Comparison of ENCODE assay signal across 28 cellular contexts in genomic region chr1:175128523-175128922, GRCh38.
DNase-seq lines count a peak whose midpoint lies in the region; FAIRE-seq and TF ChIP-seq lines count a peak whose summit lies in the region.
"Had no signal": no experiment of that assay in that cellular context is flagged by ENCODE, and none has a peak within 500 bp of the region (broad histone marks: within the 10 kb centered on the region; RNA-seq: fewer than 3 reads in every experiment).

No MANE protein-coding gene starts in this region.

- H3K36me3 ChIP-seq in Karpas-422 (ENCODE audit: insufficient read depth, low read length) (no peaks in the 10 kb centered on the region), right atrium auricular region (no peaks in the 10 kb centered on the region), sigmoid colon (no peaks in the 10 kb centered on the region), kidney (ENCODE audit: control insufficient read depth in 1 of 2, insufficient read depth in 2 of 2, low read length in 2 of 2) (no peaks in the 10 kb centered on the region)

- no peaks in the 10 kb centered on the region for H3K9me2 ChIP-seq in Karpas-422 (replicated peaks; ENCODE audit: insufficient read depth, low read length)
- H3K9me2 ChIP-seq: SK-N-SH had no signal

- H3K79me2 ChIP-seq in Karpas-422 (ENCODE audit: low read length): no peaks in the 10 kb centered on the region

- no peak for TF ChIP-seq EP300 in sigmoid colon (IDR thresholded peaks at IDR 0.05)

- H3K4me3 Mint-ChIP-seq in CD14-positive monocyte (peak overlapping the region in 1 of 2 donors; percentile 70), type B pancreatic cell (no peak overlapping the region)
- H3K4me3 Mint-ChIP-seq: activated T-helper 1 cell treated with anti-CD3 and anti-CD28 coated beads, Interleukin-12 subunit alpha, Interleukin-12 subunit beta, Interleukin-2, Interleukin-4 antibody, amounts not matched to agents 30 ng/mL and 10 ng/mL and 1 ng/mL, durations not matched to agents 14 hours and 24 hours and 36 hours; B cell; brain; CD8-positive, alpha-beta memory T cell; naive thymus-derived CD8-positive, alpha-beta T cell; stimulated activated naive B cell treated with anti-CD40 and anti-IgM and Interleukin-4, amounts not matched to agents 10 μg/mL and 1 μg/mL and 100 μg/mL, for 72 hours; T-helper 1 cell treated with Interleukin-12 subunit alpha and Interleukin-12 subunit beta and Interleukin-4 antibody, amounts not matched to agents 30 μg/mL and 1 μg/mL, for 36 hours had no signal

- H3K4me1 ChIP-seq in Karpas-422 (ENCODE audit: low read length) (peaks cover 13% of the 10 kb centered on the region), right atrium auricular region (peaks cover 0 to 46% of the 10 kb centered on the region in 2 donors), sigmoid colon (peaks cover 0 to 75% (median 66%) of the 10 kb centered on the region in 4 donors), kidney (ENCODE audit: control insufficient read depth in 1 of 2, insufficient read depth in 1 of 2, low read depth in 1 of 2, low read length in 2 of 2) (peaks cover 6 to 8% of the 10 kb centered on the region in 2 donors)

- H3K36me3 Mint-ChIP-seq in CD14-positive monocyte (no peaks in the 10 kb centered on the region), type B pancreatic cell (no peaks in the 10 kb centered on the region)
- H3K36me3 Mint-ChIP-seq: brain; CD8-positive, alpha-beta memory T cell; naive thymus-derived CD8-positive, alpha-beta T cell; stimulated activated naive B cell treated with anti-CD40 and anti-IgM and Interleukin-4, amounts not matched to agents 10 μg/mL and 1 μg/mL and 100 μg/mL, for 72 hours had no signal

- H3K4me1 Mint-ChIP-seq in CD14-positive monocyte (peaks cover 53% of the 10 kb centered on the region), type B pancreatic cell (ENCODE audit: unreplicated experiment) (peaks cover 20% of the 10 kb centered on the region)
- H3K4me1 Mint-ChIP-seq: CD8-positive, alpha-beta memory T cell had no signal

- H4K20me1 ChIP-seq in Karpas-422 (ENCODE audit: insufficient read depth, low read depth, low read length): no peaks in the 10 kb centered on the region

- H3K4me2 ChIP-seq in Karpas-422 (ENCODE audit: low read depth, low read length, poor library complexity, severe bottlenecking): no peak overlapping the region
- H3K4me2 ChIP-seq: SK-N-SH had no signal

- no peak overlapping the region for H3K27ac ChIP-seq in Karpas-422 (ENCODE audit: low read length)
- no peak overlapping the region for H3K27ac ChIP-seq in right atrium auricular region
- peak overlapping the region; percentile 72 to 82 (median 79) for H3K27ac ChIP-seq in sigmoid colon
- H3K27ac ChIP-seq in kidney (ENCODE audit: low read depth in 2 of 2, low read length in 2 of 2): no peak overlapping the region
- H3K27ac ChIP-seq: dorsolateral prefrontal cortex had no signal

- intact Hi-C loops in CD14-positive monocyte (cut with micrococcal nuclease): loop anchor here in 1 of 2 donors (5.0 kb wide), 1 partner anchor 91 kb away; no protein-coding TSS in a partner anchor
- intact Hi-C loops in sigmoid colon (cut with DNase I): loop anchor here (10.0 kb wide), 1 partner anchor 1104 kb away; the partner anchor contains the start of gene RC3H1
- intact Hi-C loops in kidney (cut with DNase I): no loop called here

- H3K27me3 Mint-ChIP-seq in CD14-positive monocyte (ENCODE audit: low read depth in 3 of 3) (no peaks in the 10 kb centered on the region), type B pancreatic cell (peaks cover 4% of the 10 kb centered on the region)
- H3K27me3 Mint-ChIP-seq: B cell; brain; stimulated activated naive B cell treated with anti-CD40 and anti-IgM and Interleukin-4, amounts not matched to agents 10 μg/mL and 1 μg/mL and 100 μg/mL, for 72 hours had no signal

- no peak for FAIRE-seq in kidney (lab: Jason Lieb, UNC)
- FAIRE-seq: H54, TTC549 had no signal

- no peak overlapping the region for H3K4me3 ChIP-seq in Karpas-422 (ENCODE audit: low read length)
- H3K4me3 ChIP-seq in right atrium auricular region: no peak overlapping the region
- H3K4me3 ChIP-seq in sigmoid colon: no peak overlapping the region
- no peak overlapping the region for H3K4me3 ChIP-seq in kidney (ENCODE audit: low read length in 2 of 2)
- H3K4me3 ChIP-seq: dorsolateral prefrontal cortex had no signal

- no peak for TF ChIP-seq POLR2A in sigmoid colon (IDR thresholded peaks at IDR 0.05)

- no peak overlapping the region for H2AFZ ChIP-seq in Karpas-422 (ENCODE audit: low read length)

- 89 to 95% methylated on average over 9 of the region's 9 CpGs for WGBS in sigmoid colon, 2 donors

- H3K9ac ChIP-seq in Karpas-422 (ENCODE audit: low read length) (no peak overlapping the region), kidney (ENCODE audit: low read length in 2 of 2) (no peak overlapping the region)
- H3K9ac ChIP-seq: SK-N-SH had no signal

- DNase-seq in CD14-positive monocyte (ENCODE audit: low spot score): no peak
- peak; percentile 24 for DNase-seq in Karpas-422
- peak; percentile 51 for DNase-seq in right atrium auricular region (ENCODE audit: low spot score)
- DNase-seq in sigmoid colon: no peak
- DNase-seq in NCI-H510A treated with DMSO at 0.1 percent for 48 hours (lab: John Stamatoyannopoulos, UW): no peak
- no peak for DNase-seq in type B pancreatic cell (ENCODE audit: extremely low spot score, unreplicated experiment)
- no peak for DNase-seq in DMS79 (lab: John Stamatoyannopoulos, UW)
- no peak for DNase-seq in kidney
- DNase-seq: activated CD4-positive, alpha-beta T cell treated with anti-CD3 and anti-CD28 coated beads, Interleukin-2, amount 50 U/mL, for 48 hours; activated naive CD4-positive, alpha-beta T cell treated with anti-CD3 and anti-CD28 coated beads, Interleukin-2, amount 50 U/mL, for 16 hours; CD8-positive, alpha-beta memory T cell; cerebellar nuclear complex; dorsolateral prefrontal cortex; KG1; MM.1S; naive thymus-derived CD8-positive, alpha-beta T cell; NCI-H1105 treated with DMSO at 0.1 percent for 48 hours; NCI-H187 treated with DMSO at 0.1 percent for 48 hours; NCI-H524 treated with DMSO at 0.1 percent for 48 hours; nucleus accumbens; SK-N-SH; stimulated activated naive B cell treated with anti-CD40 and anti-IgM and Interleukin-4, amounts not matched to agents 10 μg/mL and 1 μg/mL and 100 μg/mL, for 72 hours had no signal

- H3K9me3 Mint-ChIP-seq in CD14-positive monocyte (peaks cover 0 to 3% (median 0%) of the 10 kb centered on the region in 7 donors), type B pancreatic cell (no peaks in the 10 kb centered on the region)
- H3K9me3 Mint-ChIP-seq: activated T-helper 1 cell treated with anti-CD3 and anti-CD28 coated beads, Interleukin-12 subunit alpha, Interleukin-12 subunit beta, Interleukin-2, Interleukin-4 antibody, amounts not matched to agents 30 ng/mL and 10 ng/mL and 1 ng/mL, durations not matched to agents 14 hours and 24 hours and 36 hours; brain; CD8-positive, alpha-beta memory T cell; naive thymus-derived CD8-positive, alpha-beta T cell; stimulated activated naive B cell treated with anti-CD40 and anti-IgM and Interleukin-4, amounts not matched to agents 10 μg/mL and 1 μg/mL and 100 μg/mL, for 72 hours; T-helper 1 cell treated with Interleukin-12 subunit alpha and Interleukin-12 subunit beta and Interleukin-4 antibody, amounts not matched to agents 30 μg/mL and 1 μg/mL, for 36 hours had no signal

- H3K27ac Mint-ChIP-seq in CD14-positive monocyte (peak overlapping the region; percentile 30 to 83 (median 80)), type B pancreatic cell (no peak overlapping the region)
- H3K27ac Mint-ChIP-seq: activated T-helper 1 cell treated with anti-CD3 and anti-CD28 coated beads, Interleukin-12 subunit alpha, Interleukin-12 subunit beta, Interleukin-2, Interleukin-4 antibody, amounts not matched to agents 30 ng/mL and 10 ng/mL and 1 ng/mL, durations not matched to agents 14 hours and 24 hours and 36 hours; B cell; naive thymus-derived CD8-positive, alpha-beta T cell; stimulated activated naive B cell treated with anti-CD40 and anti-IgM and Interleukin-4, amounts not matched to agents 10 μg/mL and 1 μg/mL and 100 μg/mL, for 72 hours; T-helper 1 cell treated with Interleukin-12 subunit alpha and Interleukin-12 subunit beta and Interleukin-4 antibody, amounts not matched to agents 30 μg/mL and 1 μg/mL, for 36 hours had no signal

- H3K27me3 ChIP-seq in Karpas-422 (ENCODE audit: low read length): no peaks in the 10 kb centered on the region
- no peaks in the 10 kb centered on the region for H3K27me3 ChIP-seq in right atrium auricular region
- no peaks in the 10 kb centered on the region for H3K27me3 ChIP-seq in sigmoid colon
- H3K27me3 ChIP-seq: dorsolateral prefrontal cortex had no signal

- H3K9me3 ChIP-seq in Karpas-422 (ENCODE audit: low read length) (no peaks in the 10 kb centered on the region), right atrium auricular region (no peaks in the 10 kb centered on the region), sigmoid colon (no peaks in the 10 kb centered on the region), kidney (ENCODE audit: control insufficient read depth in 1 of 2, low read length in 2 of 2) (no peaks in the 10 kb centered on the region)
- H3K9me3 ChIP-seq: SK-N-SH had no signal

- TF ChIP-seq CTCF in CD14-positive monocyte (IDR thresholded peaks at IDR 0.05) (no peak), right atrium auricular region (IDR thresholded peaks at IDR 0.05) (no peak), sigmoid colon (IDR thresholded peaks at IDR 0.05) (no peak), type B pancreatic cell (conservative IDR thresholded peaks at IDR 0.05) (no peak), kidney (IDR thresholded peaks at IDR 0.05; ENCODE audit: borderline replicate concordance, extremely low read depth, insufficient read depth) (no peak)

Comparison
In these comparisons a context has a peak if more than half of its experiments do, and no peak if none do; other contexts are left out.
1. DNase-seq: peak in Karpas-422 (single experiment) and right atrium auricular region (single experiment); none in CD14-positive monocyte (single experiment), sigmoid colon (single experiment), NCI-H510A treated with DMSO at 0.1 percent for 48 hours (single experiment), type B pancreatic cell (single experiment), DMS79 (single experiment) and kidney (single experiment).
2. H3K27ac ChIP-seq: peak in sigmoid colon (4 of 4); none in Karpas-422 (single experiment), right atrium auricular region (0 of 2) and kidney (0 of 2).